ENCODE assay signal across 1 cellular context in the genomic region with DNA sequence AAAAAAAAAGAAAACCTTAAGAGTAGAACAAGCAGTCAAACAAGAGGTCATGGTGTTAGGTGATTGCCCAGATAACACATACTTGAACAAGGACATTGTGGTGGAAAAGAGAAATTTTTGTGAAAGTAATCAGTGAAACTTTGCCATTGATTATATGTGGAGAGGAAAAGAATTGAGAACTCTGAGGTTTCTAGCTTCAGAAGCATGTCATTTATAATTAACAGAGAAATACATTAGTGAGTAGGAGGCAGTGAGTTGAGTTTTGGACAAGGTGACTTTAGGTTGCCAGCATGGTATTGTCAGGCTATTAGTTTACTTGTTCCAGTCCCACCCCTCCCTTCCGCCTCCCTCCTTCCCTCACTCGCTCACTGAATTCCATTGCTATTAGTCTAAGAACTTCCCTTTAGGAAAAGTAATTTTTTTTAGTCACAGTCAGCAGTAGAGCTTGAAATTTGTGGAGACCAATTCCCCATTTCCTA.
A peak's percentile ranks its signal among the peaks of the same experiment; 100 is the strongest.
TF ChIP-seq lines count a peak whose summit lies in the region.

No MANE protein-coding gene starts in this region.

TF ChIP-seq in SK-N-SH, 30 proteins besides CTCF, POLR2A, EP300 and RAD21 (continued from another document):
- TF ChIP-seq PBX3 (IDR thresholded peaks at IDR 0.05) (peak; percentile 76), FOXJ3 (CRISPR knock-in tag; IDR thresholded peaks at IDR 0.05) (no peak), JUND (IDR thresholded peaks at IDR 0.05) (peak; percentile 39), TCF12 (IDR thresholded peaks at IDR 0.05) (peak; percentile 38), NRF1 (IDR thresholded peaks at IDR 0.05; ENCODE audit: low read depth, low read length) (no peak), RFX5 (IDR thresholded peaks at IDR 0.05; ENCODE audit: low read length) (no peak), YY1 (IDR thresholded peaks at IDR 0.05; ENCODE audit: low read depth) (no peak), GATA2 (CRISPR knock-in tag; IDR thresholded peaks at IDR 0.05) (no peak)
- TF ChIP-seq, protein P1, sequence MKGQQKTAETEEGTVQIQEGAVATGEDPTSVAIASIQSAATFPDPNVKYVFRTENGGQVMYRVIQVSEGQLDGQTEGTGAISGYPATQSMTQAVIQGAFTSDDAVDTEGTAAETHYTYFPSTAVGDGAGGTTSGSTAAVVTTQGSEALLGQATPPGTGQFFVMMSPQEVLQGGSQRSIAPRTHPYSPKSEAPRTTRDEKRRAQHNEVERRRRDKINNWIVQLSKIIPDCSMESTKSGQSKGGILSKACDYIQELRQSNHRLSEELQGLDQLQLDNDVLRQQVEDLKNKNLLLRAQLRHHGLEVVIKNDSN (IDR thresholded peaks at IDR 0.05; ENCODE audit: borderline replicate concordance, low read depth): no peak
